ENCODE assay signal across 1 cellular context in the genomic region with DNA sequence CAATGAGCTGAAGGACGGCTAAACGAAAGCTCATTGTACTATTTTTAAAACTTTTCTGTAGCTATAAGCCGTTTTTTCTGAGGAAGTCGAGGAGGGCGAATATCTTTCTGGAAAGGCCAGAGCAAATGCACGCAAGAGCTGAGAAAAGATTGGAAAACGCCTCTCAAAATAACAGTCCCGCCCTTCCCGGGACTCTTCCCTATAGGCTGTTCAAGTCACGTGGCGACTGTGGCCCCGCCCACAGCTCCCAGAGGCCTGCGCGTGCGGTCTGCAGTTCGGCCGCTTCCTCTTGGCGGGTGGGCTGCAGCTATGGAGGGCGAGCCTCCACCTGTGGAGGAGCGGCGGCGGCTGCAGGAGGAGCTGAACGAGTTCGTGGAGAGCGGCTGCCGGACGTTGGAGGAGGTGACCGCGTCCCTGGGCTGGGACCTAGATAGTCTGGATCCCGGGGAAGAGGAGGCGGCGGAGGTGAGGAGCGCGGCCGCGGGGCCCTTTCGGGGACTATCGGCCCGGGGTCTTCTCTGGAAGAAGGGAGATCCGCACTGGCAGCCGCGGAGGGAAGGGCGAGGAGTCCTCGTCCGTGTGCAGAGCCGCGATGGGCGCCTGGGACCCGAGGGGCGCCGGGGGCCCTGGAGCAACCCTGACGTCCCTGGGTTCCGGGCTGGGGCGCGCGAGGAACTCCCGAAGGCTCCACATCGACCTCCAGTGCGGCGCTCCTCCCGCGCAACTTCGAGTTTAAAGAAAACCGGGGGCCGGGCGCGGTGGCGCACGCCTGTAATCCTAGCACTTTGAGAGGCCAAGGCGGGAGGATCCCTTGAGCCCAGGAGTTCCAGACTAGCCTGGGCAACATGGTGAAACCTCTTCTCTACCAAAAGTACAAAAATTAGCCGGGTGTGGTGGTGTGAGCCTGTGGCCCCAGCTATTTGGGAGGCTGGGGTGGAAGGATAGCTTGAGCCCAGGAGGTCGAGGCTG.
TF ChIP-seq lines count a peak whose summit lies in the region.

A gene with protein sequence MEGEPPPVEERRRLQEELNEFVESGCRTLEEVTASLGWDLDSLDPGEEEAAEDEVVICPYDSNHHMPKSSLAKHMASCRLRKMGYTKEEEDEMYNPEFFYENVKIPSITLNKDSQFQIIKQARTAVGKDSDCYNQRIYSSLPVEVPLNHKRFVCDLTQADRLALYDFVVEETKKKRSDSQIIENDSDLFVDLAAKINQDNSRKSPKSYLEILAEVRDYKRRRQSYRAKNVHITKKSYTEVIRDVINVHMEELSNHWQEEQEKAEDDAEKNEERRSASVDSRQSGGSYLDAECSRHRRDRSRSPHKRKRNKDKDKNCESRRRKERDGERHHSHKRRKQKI (plus strand): TSS at position 250 of the 969 bp plus-strand sequence. CDS start 60 bp downstream, at position 310.

TF ChIP-seq in HepG2, 621 proteins besides CTCF, POLR2A, EP300 and RAD21 (continued from another document and continues in another):
- TF ChIP-seq, protein P1, sequence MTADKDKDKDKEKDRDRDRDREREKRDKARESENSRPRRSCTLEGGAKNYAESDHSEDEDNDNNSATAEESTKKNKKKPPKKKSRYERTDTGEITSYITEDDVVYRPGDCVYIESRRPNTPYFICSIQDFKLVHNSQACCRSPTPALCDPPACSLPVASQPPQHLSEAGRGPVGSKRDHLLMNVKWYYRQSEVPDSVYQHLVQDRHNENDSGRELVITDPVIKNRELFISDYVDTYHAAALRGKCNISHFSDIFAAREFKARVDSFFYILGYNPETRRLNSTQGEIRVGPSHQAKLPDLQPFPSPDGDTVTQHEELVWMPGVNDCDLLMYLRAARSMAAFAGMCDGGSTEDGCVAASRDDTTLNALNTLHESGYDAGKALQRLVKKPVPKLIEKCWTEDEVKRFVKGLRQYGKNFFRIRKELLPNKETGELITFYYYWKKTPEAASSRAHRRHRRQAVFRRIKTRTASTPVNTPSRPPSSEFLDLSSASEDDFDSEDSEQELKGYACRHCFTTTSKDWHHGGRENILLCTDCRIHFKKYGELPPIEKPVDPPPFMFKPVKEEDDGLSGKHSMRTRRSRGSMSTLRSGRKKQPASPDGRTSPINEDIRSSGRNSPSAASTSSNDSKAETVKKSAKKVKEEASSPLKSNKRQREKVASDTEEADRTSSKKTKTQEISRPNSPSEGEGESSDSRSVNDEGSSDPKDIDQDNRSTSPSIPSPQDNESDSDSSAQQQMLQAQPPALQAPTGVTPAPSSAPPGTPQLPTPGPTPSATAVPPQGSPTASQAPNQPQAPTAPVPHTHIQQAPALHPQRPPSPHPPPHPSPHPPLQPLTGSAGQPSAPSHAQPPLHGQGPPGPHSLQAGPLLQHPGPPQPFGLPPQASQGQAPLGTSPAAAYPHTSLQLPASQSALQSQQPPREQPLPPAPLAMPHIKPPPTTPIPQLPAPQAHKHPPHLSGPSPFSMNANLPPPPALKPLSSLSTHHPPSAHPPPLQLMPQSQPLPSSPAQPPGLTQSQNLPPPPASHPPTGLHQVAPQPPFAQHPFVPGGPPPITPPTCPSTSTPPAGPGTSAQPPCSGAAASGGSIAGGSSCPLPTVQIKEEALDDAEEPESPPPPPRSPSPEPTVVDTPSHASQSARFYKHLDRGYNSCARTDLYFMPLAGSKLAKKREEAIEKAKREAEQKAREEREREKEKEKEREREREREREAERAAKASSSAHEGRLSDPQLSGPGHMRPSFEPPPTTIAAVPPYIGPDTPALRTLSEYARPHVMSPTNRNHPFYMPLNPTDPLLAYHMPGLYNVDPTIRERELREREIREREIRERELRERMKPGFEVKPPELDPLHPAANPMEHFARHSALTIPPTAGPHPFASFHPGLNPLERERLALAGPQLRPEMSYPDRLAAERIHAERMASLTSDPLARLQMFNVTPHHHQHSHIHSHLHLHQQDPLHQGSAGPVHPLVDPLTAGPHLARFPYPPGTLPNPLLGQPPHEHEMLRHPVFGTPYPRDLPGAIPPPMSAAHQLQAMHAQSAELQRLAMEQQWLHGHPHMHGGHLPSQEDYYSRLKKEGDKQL (CRISPR knock-in tag; IDR thresholded peaks at IDR 0.05; ENCODE audit: low read depth) = no peak
- TF ChIP-seq JARID2 (CRISPR knock-in tag; IDR thresholded peaks at IDR 0.05; ENCODE audit: insufficient replicate concordance) (no peak), ZNF263 (CRISPR knock-in tag; IDR thresholded peaks at IDR 0.05) (0 out of 2 replicates have a peak, but pooled peaks have one; percentile 21), ZNF180 (CRISPR knock-in tag; IDR thresholded peaks at IDR 0.05; ENCODE audit: borderline replicate concordance, low read depth) (no peak), ZNF44 (CRISPR knock-in tag; IDR thresholded peaks at IDR 0.05) (no peak; the same call in 1 of the 2 replicates), MAFF (IDR thresholded peaks at IDR 0.05; ENCODE audit: low read depth, low read length) (no peak), NFRKB (IDR thresholded peaks at IDR 0.05) (no peak), ZNF788 (CRISPR knock-in tag; IDR thresholded peaks at IDR 0.05; ENCODE audit: borderline replicate concordance) (peak; percentile 42; the same call in 1 of the 2 replicates), ZNF460 (CRISPR knock-in tag; IDR thresholded peaks at IDR 0.05; ENCODE audit: borderline replicate concordance) (peak; percentile 94), TARDBP (CRISPR knock-in tag; IDR thresholded peaks at IDR 0.05) (peak; percentile 57; the same call in 1 of the 2 replicates), ZNF333 (CRISPR knock-in tag; IDR thresholded peaks at IDR 0.05; ENCODE audit: borderline replicate concordance) (peak; percentile 43; the same call in 1 of the 2 replicates), HNRNPLL (IDR thresholded peaks at IDR 0.05; ENCODE audit: low read depth, low read length, poor library complexity, severe bottlenecking) (peak; percentile 69), ZNF224 (CRISPR knock-in tag; IDR thresholded peaks at IDR 0.05) (peak; percentile 78; the same call in 1 of the 2 replicates), ZNF329 (CRISPR knock-in tag; IDR thresholded peaks at IDR 0.05; ENCODE audit: low read depth) (peak; percentile 52; the same call in 1 of the 2 replicates), ZFP37 (CRISPR knock-in tag; IDR thresholded peaks at IDR 0.05; ENCODE audit: borderline replicate concordance) (no peak), RARG (CRISPR knock-in tag; IDR thresholded peaks at IDR 0.05; ENCODE audit: low read depth) (0 out of 2 replicates have a peak, but pooled peaks have one; percentile 62), ZNF282 (IDR thresholded peaks at IDR 0.05; ENCODE audit: partially characterized antibody) (no peak), PHF21A (CRISPR knock-in tag; IDR thresholded peaks at IDR 0.05) (no peak; the same call in 1 of the 2 replicates), ZNF17 (CRISPR knock-in tag; IDR thresholded peaks at IDR 0.05) (no peak), ZNF251 (CRISPR knock-in tag; IDR thresholded peaks at IDR 0.05) (peak; percentile 89; the same call in 1 of the 2 replicates), MIXL1 (CRISPR knock-in tag; IDR thresholded peaks at IDR 0.05) (0 out of 2 replicates have a peak, but pooled peaks have one; percentile 14), ZEB1 (IDR thresholded peaks at IDR 0.05; ENCODE audit: insufficient replicate concordance, low read depth) (no peak), ZNF230 (CRISPR knock-in tag; IDR thresholded peaks at IDR 0.05) (peak; percentile 98), ATAD3A (CRISPR knock-in tag; IDR thresholded peaks at IDR 0.05) (no peak), HOXA9 (CRISPR knock-in tag; IDR thresholded peaks at IDR 0.05; ENCODE audit: borderline replicate concordance) (no peak), HMG20A (CRISPR knock-in tag; IDR thresholded peaks at IDR 0.05; ENCODE audit: borderline replicate concordance) (no peak; the same call in 1 of the 2 replicates), ZBTB8A (CRISPR knock-in tag; IDR thresholded peaks at IDR 0.05; ENCODE audit: borderline replicate concordance, low read depth) (peak; percentile 91), ZZZ3 (CRISPR knock-in tag; IDR thresholded peaks at IDR 0.05; ENCODE audit: borderline replicate concordance) (peak; percentile 65), ZNF30 (CRISPR knock-in tag; IDR thresholded peaks at IDR 0.05) (0 out of 2 replicates have a peak, but pooled peaks have one; percentile 10)
- TF ChIP-seq, protein P2, sequence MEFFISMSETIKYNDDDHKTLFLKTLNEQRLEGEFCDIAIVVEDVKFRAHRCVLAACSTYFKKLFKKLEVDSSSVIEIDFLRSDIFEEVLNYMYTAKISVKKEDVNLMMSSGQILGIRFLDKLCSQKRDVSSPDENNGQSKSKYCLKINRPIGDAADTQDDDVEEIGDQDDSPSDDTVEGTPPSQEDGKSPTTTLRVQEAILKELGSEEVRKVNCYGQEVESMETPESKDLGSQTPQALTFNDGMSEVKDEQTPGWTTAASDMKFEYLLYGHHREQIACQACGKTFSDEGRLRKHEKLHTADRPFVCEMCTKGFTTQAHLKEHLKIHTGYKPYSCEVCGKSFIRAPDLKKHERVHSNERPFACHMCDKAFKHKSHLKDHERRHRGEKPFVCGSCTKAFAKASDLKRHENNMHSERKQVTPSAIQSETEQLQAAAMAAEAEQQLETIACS (CRISPR knock-in tag; IDR thresholded peaks at IDR 0.05) = no peak
- TF ChIP-seq, protein P3, sequence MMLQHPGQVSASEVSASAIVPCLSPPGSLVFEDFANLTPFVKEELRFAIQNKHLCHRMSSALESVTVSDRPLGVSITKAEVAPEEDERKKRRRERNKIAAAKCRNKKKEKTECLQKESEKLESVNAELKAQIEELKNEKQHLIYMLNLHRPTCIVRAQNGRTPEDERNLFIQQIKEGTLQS (CRISPR knock-in tag; IDR thresholded peaks at IDR 0.05) = no peak; the same call in 1 of the 2 replicates
- TF ChIP-seq, protein P4, sequence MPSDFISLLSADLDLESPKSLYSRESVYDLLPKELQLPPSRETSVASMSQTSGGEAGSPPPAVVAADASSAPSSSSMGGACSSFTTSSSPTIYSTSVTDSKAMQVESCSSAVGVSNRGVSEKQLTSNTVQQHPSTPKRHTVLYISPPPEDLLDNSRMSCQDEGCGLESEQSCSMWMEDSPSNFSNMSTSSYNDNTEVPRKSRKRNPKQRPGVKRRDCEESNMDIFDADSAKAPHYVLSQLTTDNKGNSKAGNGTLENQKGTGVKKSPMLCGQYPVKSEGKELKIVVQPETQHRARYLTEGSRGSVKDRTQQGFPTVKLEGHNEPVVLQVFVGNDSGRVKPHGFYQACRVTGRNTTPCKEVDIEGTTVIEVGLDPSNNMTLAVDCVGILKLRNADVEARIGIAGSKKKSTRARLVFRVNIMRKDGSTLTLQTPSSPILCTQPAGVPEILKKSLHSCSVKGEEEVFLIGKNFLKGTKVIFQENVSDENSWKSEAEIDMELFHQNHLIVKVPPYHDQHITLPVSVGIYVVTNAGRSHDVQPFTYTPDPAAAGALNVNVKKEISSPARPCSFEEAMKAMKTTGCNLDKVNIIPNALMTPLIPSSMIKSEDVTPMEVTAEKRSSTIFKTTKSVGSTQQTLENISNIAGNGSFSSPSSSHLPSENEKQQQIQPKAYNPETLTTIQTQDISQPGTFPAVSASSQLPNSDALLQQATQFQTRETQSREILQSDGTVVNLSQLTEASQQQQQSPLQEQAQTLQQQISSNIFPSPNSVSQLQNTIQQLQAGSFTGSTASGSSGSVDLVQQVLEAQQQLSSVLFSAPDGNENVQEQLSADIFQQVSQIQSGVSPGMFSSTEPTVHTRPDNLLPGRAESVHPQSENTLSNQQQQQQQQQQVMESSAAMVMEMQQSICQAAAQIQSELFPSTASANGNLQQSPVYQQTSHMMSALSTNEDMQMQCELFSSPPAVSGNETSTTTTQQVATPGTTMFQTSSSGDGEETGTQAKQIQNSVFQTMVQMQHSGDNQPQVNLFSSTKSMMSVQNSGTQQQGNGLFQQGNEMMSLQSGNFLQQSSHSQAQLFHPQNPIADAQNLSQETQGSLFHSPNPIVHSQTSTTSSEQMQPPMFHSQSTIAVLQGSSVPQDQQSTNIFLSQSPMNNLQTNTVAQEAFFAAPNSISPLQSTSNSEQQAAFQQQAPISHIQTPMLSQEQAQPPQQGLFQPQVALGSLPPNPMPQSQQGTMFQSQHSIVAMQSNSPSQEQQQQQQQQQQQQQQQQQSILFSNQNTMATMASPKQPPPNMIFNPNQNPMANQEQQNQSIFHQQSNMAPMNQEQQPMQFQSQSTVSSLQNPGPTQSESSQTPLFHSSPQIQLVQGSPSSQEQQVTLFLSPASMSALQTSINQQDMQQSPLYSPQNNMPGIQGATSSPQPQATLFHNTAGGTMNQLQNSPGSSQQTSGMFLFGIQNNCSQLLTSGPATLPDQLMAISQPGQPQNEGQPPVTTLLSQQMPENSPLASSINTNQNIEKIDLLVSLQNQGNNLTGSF (CRISPR knock-in tag; IDR thresholded peaks at IDR 0.05) = no peak; the same call in 1 of the 2 replicates
- TF ChIP-seq, protein P5, sequence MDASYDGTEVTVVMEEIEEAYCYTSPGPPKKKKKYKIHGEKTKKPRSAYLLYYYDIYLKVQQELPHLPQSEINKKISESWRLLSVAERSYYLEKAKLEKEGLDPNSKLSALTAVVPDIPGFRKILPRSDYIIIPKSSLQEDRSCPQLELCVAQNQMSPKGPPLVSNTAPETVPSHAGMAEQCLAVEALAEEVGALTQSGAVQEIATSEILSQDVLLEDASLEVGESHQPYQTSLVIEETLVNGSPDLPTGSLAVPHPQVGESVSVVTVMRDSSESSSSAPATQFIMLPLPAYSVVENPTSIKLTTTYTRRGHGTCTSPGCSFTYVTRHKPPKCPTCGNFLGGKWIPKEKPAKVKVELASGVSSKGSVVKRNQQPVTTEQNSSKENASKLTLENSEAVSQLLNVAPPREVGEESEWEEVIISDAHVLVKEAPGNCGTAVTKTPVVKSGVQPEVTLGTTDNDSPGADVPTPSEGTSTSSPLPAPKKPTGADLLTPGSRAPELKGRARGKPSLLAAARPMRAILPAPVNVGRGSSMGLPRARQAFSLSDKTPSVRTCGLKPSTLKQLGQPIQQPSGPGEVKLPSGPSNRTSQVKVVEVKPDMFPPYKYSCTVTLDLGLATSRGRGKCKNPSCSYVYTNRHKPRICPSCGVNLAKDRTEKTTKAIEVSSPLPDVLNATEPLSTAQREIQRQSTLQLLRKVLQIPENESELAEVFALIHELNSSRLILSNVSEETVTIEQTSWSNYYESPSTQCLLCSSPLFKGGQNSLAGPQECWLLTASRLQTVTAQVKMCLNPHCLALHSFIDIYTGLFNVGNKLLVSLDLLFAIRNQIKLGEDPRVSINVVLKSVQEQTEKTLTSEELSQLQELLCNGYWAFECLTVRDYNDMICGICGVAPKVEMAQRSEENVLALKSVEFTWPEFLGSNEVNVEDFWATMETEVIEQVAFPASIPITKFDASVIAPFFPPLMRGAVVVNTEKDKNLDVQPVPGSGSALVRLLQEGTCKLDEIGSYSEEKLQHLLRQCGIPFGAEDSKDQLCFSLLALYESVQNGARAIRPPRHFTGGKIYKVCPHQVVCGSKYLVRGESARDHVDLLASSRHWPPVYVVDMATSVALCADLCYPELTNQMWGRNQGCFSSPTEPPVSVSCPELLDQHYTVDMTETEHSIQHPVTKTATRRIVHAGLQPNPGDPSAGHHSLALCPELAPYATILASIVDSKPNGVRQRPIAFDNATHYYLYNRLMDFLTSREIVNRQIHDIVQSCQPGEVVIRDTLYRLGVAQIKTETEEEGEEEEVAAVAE (CRISPR knock-in tag; IDR thresholded peaks at IDR 0.05; ENCODE audit: borderline replicate concordance) = peak; percentile 79; the same call in 1 of the 2 replicates
- TF ChIP-seq, protein P6, sequence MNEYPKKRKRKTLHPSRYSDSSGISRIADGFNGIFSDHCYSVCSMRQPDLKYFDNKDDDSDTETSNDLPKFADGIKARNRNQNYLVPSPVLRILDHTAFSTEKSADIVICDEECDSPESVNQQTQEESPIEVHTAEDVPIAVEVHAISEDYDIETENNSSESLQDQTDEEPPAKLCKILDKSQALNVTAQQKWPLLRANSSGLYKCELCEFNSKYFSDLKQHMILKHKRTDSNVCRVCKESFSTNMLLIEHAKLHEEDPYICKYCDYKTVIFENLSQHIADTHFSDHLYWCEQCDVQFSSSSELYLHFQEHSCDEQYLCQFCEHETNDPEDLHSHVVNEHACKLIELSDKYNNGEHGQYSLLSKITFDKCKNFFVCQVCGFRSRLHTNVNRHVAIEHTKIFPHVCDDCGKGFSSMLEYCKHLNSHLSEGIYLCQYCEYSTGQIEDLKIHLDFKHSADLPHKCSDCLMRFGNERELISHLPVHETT (CRISPR knock-in tag; conservative IDR thresholded peaks at IDR 0.05) = peak; percentile 74; the same call in 1 of the 2 replicates
